ENCODE assay signal across 16 cellular contexts in the genomic region with DNA sequence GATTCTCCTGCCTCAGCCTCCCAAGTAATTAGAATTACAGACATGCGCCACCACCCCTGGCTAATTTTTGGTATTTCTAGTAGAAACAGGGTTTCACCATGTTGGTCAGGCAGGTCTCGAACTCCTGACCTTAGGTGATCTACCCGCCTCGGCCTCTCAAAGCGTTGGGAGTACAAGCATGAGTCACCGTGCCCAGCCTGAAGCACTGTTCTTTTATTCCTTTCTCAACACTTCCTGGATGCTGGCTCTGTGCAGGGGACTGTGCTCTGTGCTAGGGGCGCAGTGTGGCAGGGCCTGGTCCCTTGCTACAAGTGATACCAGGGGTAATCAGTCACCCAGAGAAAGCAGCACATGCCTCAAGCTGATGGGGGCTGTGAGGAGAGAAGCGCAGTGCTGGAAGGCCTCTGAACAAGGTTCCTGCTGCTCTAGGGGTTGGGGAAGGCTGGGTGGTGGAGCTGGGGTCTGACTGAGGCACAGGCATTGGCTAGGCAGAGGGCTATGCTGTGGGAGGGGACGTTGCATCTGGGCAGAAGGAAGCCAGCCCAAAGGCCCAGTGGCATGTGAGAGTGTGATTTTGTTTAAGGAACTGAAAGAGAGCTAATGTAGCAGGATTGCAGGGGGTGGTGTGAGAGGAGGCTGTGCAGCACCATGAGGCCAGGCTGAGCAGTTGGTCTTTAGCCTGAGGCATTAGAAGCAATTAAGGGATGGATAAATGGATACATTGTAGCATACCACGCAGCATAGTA. TPM values are rescaled to one million over a fixed set of nuclear protein-coding genes. Genes with fewer than 3 reads are reported as not detected.
DNase-seq lines count a peak whose midpoint lies in the region; ATAC-seq and TF ChIP-seq lines count a peak whose summit lies in the region.
"Had no signal": no experiment of that assay in that cellular context is flagged by ENCODE, and none has a peak within 500 bp of the region (broad histone marks: within the 10 kb centered on the region; RNA-seq: fewer than 3 reads in every experiment).

No MANE protein-coding gene starts in this region.

- no peaks in the 10 kb centered on the region for H3K27me3 ChIP-seq in sigmoid colon

- no peaks in the 10 kb centered on the region for H3K9me3 ChIP-seq in sigmoid colon

- H3K4me3 ChIP-seq in sigmoid colon (no peak overlapping the region), lower leg skin (ENCODE audit: low read depth, poor library complexity, severe bottlenecking) (no peak overlapping the region)

- TF ChIP-seq CTCF in CD14-positive monocyte (IDR thresholded peaks at IDR 0.05) (no peak), sigmoid colon (IDR thresholded peaks at IDR 0.05) (no peak), lower leg skin (IDR thresholded peaks at IDR 0.05) (no peak)

- intact Hi-C loops in CD14-positive monocyte (cut with micrococcal nuclease), result no loop called here
- intact Hi-C loops in sigmoid colon (cut with DNase I), result no loop called here
- intact Hi-C loops in lower leg skin (cut with DNase I; ENCODE audit: low total_unique reads), result no loop called here

- H3K36me3 Mint-ChIP-seq in CD14-positive monocyte, result peaks cover 74 to 89% of the 10 kb centered on the region in 2 donors

- H3K9me3 Mint-ChIP-seq in CD14-positive monocyte, result peaks cover 0 to 3% (median 0%) of the 10 kb centered on the region in 7 donors
- H3K9me3 Mint-ChIP-seq: activated naive CD4-positive, alpha-beta T cell treated with anti-CD3 and anti-CD28 coated beads, Interleukin-2, amount 50 U/mL, for 72 hours had no signal

- in situ Hi-C loops in G401 (cut with HindIII; ENCODE audit: low sequenced_read_pairs), result no loop called here

- no peaks in the 10 kb centered on the region for H3K4me1 ChIP-seq in sigmoid colon

- no peak for TF ChIP-seq EP300 in sigmoid colon (IDR thresholded peaks at IDR 0.05)

- ATAC-seq in esophagus mucosa, result peak; percentile 14
- ATAC-seq: activated naive CD4-positive, alpha-beta T cell treated with anti-CD3 and anti-CD28 coated beads, Interleukin-2, amount 50 U/mL, for 72 hours had no signal

- peaks cover 10% of the 10 kb centered on the region for H3K4me1 Mint-ChIP-seq in CD14-positive monocyte

- WGBS in sigmoid colon, 2 donors, result 83 to 88% methylated on average over 10 of the region's 10 CpGs
- 85 to 91% methylated on average over 10 of the region's 10 CpGs for WGBS in lower leg skin, 2 donors

- H3K27ac Mint-ChIP-seq in CD14-positive monocyte, result peak overlapping the region; percentile 15 to 86 (median 47)

- TF ChIP-seq POLR2A in sigmoid colon (IDR thresholded peaks at IDR 0.05) (no peak), lower leg skin (IDR thresholded peaks at IDR 0.05) (no peak)

- no peak overlapping the region for H3K4me3 Mint-ChIP-seq in CD14-positive monocyte

- no peak overlapping the region for H3K27ac ChIP-seq in sigmoid colon

- no peak for DNase-seq in CD14-positive monocyte (ENCODE audit: low spot score)
- peak; percentile 49 for DNase-seq in GM19238 (ENCODE audit: insufficient read length, low spot score)
- DNase-seq in MV-4-11 (lab: John Stamatoyannopoulos, UW), result peak; percentile 95
- no peak for DNase-seq in G401 (ENCODE audit: low spot score)
- DNase-seq in GF-D8 (lab: John Stamatoyannopoulos, UW), result no peak
- DNase-seq in sigmoid colon, result no peak
- no peak for DNase-seq in lower leg skin (ENCODE audit: low spot score in 2 of 2)
- DNase-seq: activated CD8-positive, alpha-beta memory T cell treated with anti-CD3 and anti-CD28 coated beads for 24 hours; GOT3; NCI-H187; nucleus accumbens; stimulated activated CD4-positive, alpha-beta T cell treated with anti-CD3 and anti-CD28 coated beads, Interleukin-12 subunit alpha, Interleukin-12 subunit beta, amount 100 ng/mL, for 4 hours had no signal

- peaks cover 18 to 88% (median 45%) of the 10 kb centered on the region in 4 donors for H3K36me3 ChIP-seq in sigmoid colon

- peaks cover 0 to 3% (median 0%) of the 10 kb centered on the region in 3 donors for H3K27me3 Mint-ChIP-seq in CD14-positive monocyte (ENCODE audit: low read depth in 3 of 3)

RNA-seq across cellular contexts. Expression of a gene that starts 42.5 kb away (rescaled TPM):
- 1 to 10 TPM; 2.0 to 3.1 TPM for polyA plus RNA-seq in CD14-positive monocyte
- 25.3 TPM for total RNA-seq in esophagus mucosa
- total RNA-seq in G401 (2014; rRNA removed; shearing (Covaris generic)), result not detected in 2 replicates
- 10 to 100 TPM; 21.2 to 77.3 (median 35.6) TPM for total RNA-seq in sigmoid colon
- 10 to 100 TPM; 13.8 to 43.5 (median 15.7) TPM for polyA plus RNA-seq in sigmoid colon
- total RNA-seq in lower leg skin, result 10 to 100 TPM; 16.9 to 43.0 (median 32.9) TPM

RNA-seq across cellular contexts. Expression of a gene that starts 48.4 kb away (rescaled TPM):
- polyA plus RNA-seq in CD14-positive monocyte (not detected), sigmoid colon (not detected)
- total RNA-seq in esophagus mucosa (not detected), sigmoid colon (not detected), lower leg skin (not detected)
- total RNA-seq in G401 (2014; rRNA removed; shearing (Covaris generic)), result not detected in 2 replicates
- total RNA-seq: activated naive CD4-positive, alpha-beta T cell treated with anti-CD3 and anti-CD28 coated beads, Interleukin-2, amount 50 U/mL, for 72 hours; glomerular endothelial cell; T-helper 2 cell treated with Interferon-gamma antibody and Interleukin-4, amounts not matched to agents 100 ng/mL and 5 ng/mL, for 36 hours had no signal

Comparison
In these comparisons a context has a peak if more than half of its experiments do, and no peak if none do; other contexts are left out.
1. DNase-seq: peak in GM19238 (single experiment) and MV-4-11 (single experiment); none in CD14-positive monocyte (single experiment), G401 (single experiment), GF-D8 (single experiment), sigmoid colon (single experiment) and lower leg skin (0 of 2).
2. RNA of a gene that starts 42.5 kb away (total RNA-seq): 21.2 to 77.3 TPM in sigmoid colon, 16.9 to 43.0 TPM in lower leg skin and 25.3 TPM in esophagus mucosa (single experiment); not detected in G401; every median in the first group is over 10 times any median in the second.